In the genomic region with DNA sequence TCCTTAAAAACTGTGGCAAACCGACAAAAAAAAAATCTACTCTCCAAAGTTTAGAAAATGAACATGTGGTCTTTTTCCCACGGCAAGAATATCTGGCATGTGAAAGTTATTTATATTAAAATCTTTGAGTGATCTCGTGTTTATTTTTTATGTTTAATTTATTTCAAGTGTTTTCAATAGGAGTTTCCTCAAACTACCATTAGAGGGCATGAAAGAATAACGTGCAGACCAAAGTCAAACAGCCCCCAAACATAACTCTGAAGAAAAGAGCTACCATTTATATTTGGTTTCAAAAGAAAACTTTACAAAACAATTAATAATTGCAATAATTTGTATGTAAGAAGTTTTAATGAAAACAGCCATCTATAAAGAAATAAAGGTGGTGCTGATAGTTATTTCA, we compare ENCODE assay signal across 9 cellular contexts.
A peak's percentile ranks its signal among the peaks of the same experiment; 100 is the strongest.
DNase-seq lines count a peak whose midpoint lies in the region; ATAC-seq and TF ChIP-seq lines count a peak whose summit lies in the region.
"Had no signal": no experiment of that assay in that cellular context is flagged by ENCODE, and none has a peak within 500 bp of the region (broad histone marks: within the 10 kb centered on the region; RNA-seq: fewer than 3 reads in every experiment).

No MANE protein-coding gene starts in this region.

- H2AFZ ChIP-seq in OCI-LY7 (ENCODE audit: low read length), result no peak overlapping the region

- DNase-seq in MCF 10A (ENCODE audit: unreplicated experiment) (peak; percentile 6), breast epithelium (ENCODE audit: low spot score in 2 of 2) (no peak), OCI-LY7 (ENCODE audit: low spot score) (no peak), fibroblast of peridontal ligament (ENCODE audit: extremely low read depth) (peak; percentile 78), upper lobe of right lung (no peak), left colon (no peak), prostate gland (ENCODE audit: low spot score) (no peak)
- no peak for DNase-seq in activated CD4-positive, alpha-beta T cell treated with anti-CD3 and anti-CD28 coated beads for 4 hours
- DNase-seq: GF-D8 had no signal

- H3K9me2 ChIP-seq in OCI-LY7 (ENCODE audit: insufficient read depth, low read length), result no peaks in the 10 kb centered on the region

- H3K4me2 ChIP-seq in OCI-LY7 (ENCODE audit: low read length), result no peak overlapping the region

- TF ChIP-seq CTCF in MCF 10A (IDR thresholded peaks at IDR 0.05; ENCODE audit: unreplicated experiment), result peak; percentile 36
- TF ChIP-seq CTCF in breast epithelium (IDR thresholded peaks at IDR 0.05), result no peak
- TF ChIP-seq CTCF in OCI-LY7 (conservative IDR thresholded peaks at IDR 0.05; ENCODE audit: low read length), result peak; percentile 59
- TF ChIP-seq CTCF in upper lobe of right lung (IDR thresholded peaks at IDR 0.05), result peak; percentile 27
- peak in 2 of 4 experiments; percentile 11 to 16 for TF ChIP-seq CTCF in prostate gland (IDR thresholded peaks at IDR 0.05)

- peaks cover 14% of the 10 kb centered on the region for H3K27me3 Mint-ChIP-seq in MCF 10A (ENCODE audit: insufficient read depth, unreplicated experiment)

- H3K27ac Mint-ChIP-seq in MCF 10A (ENCODE audit: low read depth, unreplicated experiment), result no peak overlapping the region

- H3K9me3 ChIP-seq in breast epithelium, result no peaks in the 10 kb centered on the region
- H3K9me3 ChIP-seq in OCI-LY7 (ENCODE audit: low read length), result no peaks in the 10 kb centered on the region
- H3K9me3 ChIP-seq in upper lobe of right lung, result no peaks in the 10 kb centered on the region
- no peaks in the 10 kb centered on the region for H3K9me3 ChIP-seq in prostate gland

- H4K20me1 ChIP-seq in OCI-LY7 (ENCODE audit: insufficient read depth, low read length), result no peaks in the 10 kb centered on the region

- 19% methylated on average over 4 of the region's 4 CpGs for WGBS in prostate gland

- H3K36me3 Mint-ChIP-seq in MCF 10A (ENCODE audit: insufficient read depth, unreplicated experiment), result no peaks in the 10 kb centered on the region

- H3K36me3 ChIP-seq in breast epithelium, result no peaks in the 10 kb centered on the region
- no peaks in the 10 kb centered on the region for H3K36me3 ChIP-seq in OCI-LY7 (ENCODE audit: insufficient read depth, low read length)
- H3K36me3 ChIP-seq in upper lobe of right lung, result no peaks in the 10 kb centered on the region
- H3K36me3 ChIP-seq in prostate gland, result no peaks in the 10 kb centered on the region

- intact Hi-C loops in MCF 10A (cut with micrococcal nuclease), result loop anchor here (2.0 to 10.0 kb wide), 2 partner anchors 73 to 955 kb away; no protein-coding TSS in a partner anchor
- intact Hi-C loops in breast epithelium (cut with DNase I; ENCODE audit: low total_unique reads), result no loop called here
- intact Hi-C loops in OCI-LY7 (cut with micrococcal nuclease; ENCODE audit: unreplicated experiment), result no loop called here
- intact Hi-C loops in upper lobe of right lung (cut with DNase I), result no loop called here
- intact Hi-C loops in left colon (cut with DNase I, micrococcal nuclease), result no loop called here
- intact Hi-C loops in prostate gland (cut with DNase I), result no loop called here

- TF ChIP-seq POLR2A in breast epithelium (IDR thresholded peaks at IDR 0.05) (no peak), prostate gland (IDR thresholded peaks at IDR 0.05) (no peak)

- ATAC-seq in upper lobe of right lung (no peak), left colon (no peak)

- H3K27ac ChIP-seq in breast epithelium (no peak overlapping the region), OCI-LY7 (ENCODE audit: low read depth, low read length, poor library complexity, severe bottlenecking) (no peak overlapping the region), upper lobe of right lung (no peak overlapping the region), prostate gland (no peak overlapping the region)

- H3K27me3 ChIP-seq in breast epithelium, result no peaks in the 10 kb centered on the region
- no peaks in the 10 kb centered on the region for H3K27me3 ChIP-seq in upper lobe of right lung
- H3K27me3 ChIP-seq in prostate gland (replicated peaks; ENCODE audit: insufficient read depth), result no peaks in the 10 kb centered on the region

- CTCF ChIA-PET in MCF 10A (lab: Yijun Ruan, JAX) (interaction anchor here (0.5 to 0.6 kb wide), 2 partner anchors 9 to 311 kb away, joined by 3 to 4 read pairs; no protein-coding TSS in a partner anchor), OCI-LY7 (lab: Charles Lee; ENCODE audit: unreplicated experiment) (no interaction called here)

- no peaks in the 10 kb centered on the region for H3K79me2 ChIP-seq in OCI-LY7 (ENCODE audit: insufficient read depth, low read depth, low read length)

- H3K4me3 ChIP-seq in breast epithelium, result no peak overlapping the region
- no peak overlapping the region for H3K4me3 ChIP-seq in OCI-LY7 (ENCODE audit: low read depth, low read length, poor library complexity, severe bottlenecking)
- no peak overlapping the region for H3K4me3 ChIP-seq in upper lobe of right lung
- H3K4me3 ChIP-seq in prostate gland, result no peak overlapping the region

- H3K4me3 Mint-ChIP-seq in MCF 10A (ENCODE audit: unreplicated experiment), result no peak overlapping the region

- H3K9me3 Mint-ChIP-seq in MCF 10A (ENCODE audit: unreplicated experiment), result no peaks in the 10 kb centered on the region

- no peaks in the 10 kb centered on the region for H3K4me1 Mint-ChIP-seq in MCF 10A (ENCODE audit: insufficient read depth, unreplicated experiment)

- H3K4me1 ChIP-seq in breast epithelium, result no peaks in the 10 kb centered on the region
- H3K4me1 ChIP-seq in OCI-LY7 (ENCODE audit: insufficient read depth, low read length, poor library complexity, severe bottlenecking), result no peaks in the 10 kb centered on the region
- H3K4me1 ChIP-seq in upper lobe of right lung, result no peaks in the 10 kb centered on the region
- no peaks in the 10 kb centered on the region for H3K4me1 ChIP-seq in prostate gland (replicated peaks)

- POLR2A ChIA-PET in MCF 10A (lab: Yijun Ruan, JAX), result no interaction called here
- POLR2A ChIA-PET in OCI-LY7 (lab: Charles Lee), result interaction anchor here (0.6 to 0.8 kb wide), 3 partner anchors 31 to 518 kb away, joined by 3 to 5 read pairs (median 3); no protein-coding TSS in a partner anchor

- BruUV-seq in MCF 10A (replicated peaks; lab: Mats Ljungman, UMichigan), result no TSS peak
- BruUV-seq in OCI-LY7 (replicated peaks; lab: Mats Ljungman, UMichigan), result no TSS peak

Comparison
In these comparisons a context has a peak if more than half of its experiments do, and no peak if none do; other contexts are left out.
1. DNase-seq: peak in MCF 10A (single experiment) and fibroblast of peridontal ligament (single experiment); none in breast epithelium (0 of 2), OCI-LY7 (single experiment), upper lobe of right lung (single experiment), activated CD4-positive, alpha-beta T cell treated with anti-CD3 and anti-CD28 coated beads for 4 hours (0 of 2), left colon (0 of 2) and prostate gland (single experiment).
2. CTCF ChIP-seq: peak in MCF 10A (single experiment), OCI-LY7 (single experiment) and upper lobe of right lung (single experiment); none in breast epithelium (0 of 3).